In the genomic region with DNA sequence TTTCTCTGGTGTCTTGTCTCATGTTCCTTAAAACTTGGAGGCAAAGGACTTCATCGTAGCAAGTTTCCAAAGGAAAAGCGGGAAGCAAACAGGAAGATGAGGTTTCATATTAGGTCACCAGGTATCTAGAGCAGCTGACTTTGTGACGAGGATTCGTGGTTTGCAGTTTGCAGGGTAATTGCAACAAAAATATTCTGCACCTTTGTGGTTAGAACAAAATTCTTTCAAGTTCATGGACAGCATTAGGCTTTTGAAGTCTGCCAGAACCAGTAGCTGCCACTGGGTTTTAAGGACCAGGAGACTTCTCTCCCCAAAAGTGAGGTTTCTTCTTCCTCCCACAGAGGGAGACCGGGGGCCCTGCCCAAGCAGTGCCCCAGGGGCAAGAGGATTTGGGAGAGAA, we compare ENCODE assay signal across 16 cellular contexts.
"Had no signal": no experiment of that assay in that cellular context is flagged by ENCODE, and none has a peak within 500 bp of the region (broad histone marks: within the 10 kb centered on the region; RNA-seq: fewer than 3 reads in every experiment).

No MANE protein-coding gene starts in this region.

- ATAC-seq: activated naive CD8-positive, alpha-beta T cell treated with anti-CD3 and anti-CD28 coated beads, Interleukin-2, amount 50 U/mL, for 24 hours; gastrocnemius medialis; left ventricle myocardium superior; upper lobe of right lung had no signal

- H3K27me3 ChIP-seq: ascending aorta, gastrocnemius medialis, upper lobe of right lung had no signal

- DNase-seq: activated CD4-positive, alpha-beta memory T cell treated with anti-CD3 and anti-CD28 coated beads for 36 hours; activated CD4-positive, alpha-beta T cell treated with anti-CD3 and anti-CD28 coated beads for 1 hour; activated naive CD8-positive, alpha-beta T cell treated with anti-CD3 and anti-CD28 coated beads, Interleukin-2, amount 50 U/mL, for 24 hours; activated T-cell treated with anti-CD3 and anti-CD28 coated beads, Interleukin-2, amount 50 U/mL, for 48 hours; cortex of kidney; effector CD8-positive, alpha-beta T cell; gastrocnemius medialis; left ventricle myocardium superior; stimulated activated CD4-positive, alpha-beta T cell treated with anti-CD3 and anti-CD28 coated beads, Interleukin-4, amount 100 ng/mL, for 1 hour; stimulated activated CD8-positive, alpha-beta memory T cell treated with anti-CD3 and anti-CD28 coated beads, Interleukin-4, amount 100 ng/mL, for 48 hours; T-helper 9 cell; upper lobe of right lung had no signal

- H3K9me3 ChIP-seq: ascending aorta, gastrocnemius medialis, upper lobe of right lung had no signal

- H3K27ac ChIP-seq: ascending aorta, epithelial cell of prostate, gastrocnemius medialis, upper lobe of right lung had no signal

- H3K9me3 Mint-ChIP-seq: activated CD4-positive, alpha-beta memory T cell treated with anti-CD3 and anti-CD28 coated beads for 36 hours; activated naive CD8-positive, alpha-beta T cell treated with anti-CD3 and anti-CD28 coated beads, Interleukin-2, amount 50 U/mL, for 24 hours; neural crest cell; stimulated activated naive CD8-positive, alpha-beta T cell treated with anti-CD3 and anti-CD28 coated beads, Interleukin-15, Interleukin-2, amounts not matched to agents 100 ng/mL and 50 ng/mL, for 24 hours had no signal

- H3K4me3 Mint-ChIP-seq: activated CD4-positive, alpha-beta memory T cell treated with anti-CD3 and anti-CD28 coated beads for 36 hours; activated naive CD8-positive, alpha-beta T cell treated with anti-CD3 and anti-CD28 coated beads, Interleukin-2, amount 50 U/mL, for 24 hours; neural crest cell; stimulated activated naive CD8-positive, alpha-beta T cell treated with anti-CD3 and anti-CD28 coated beads, Interleukin-15, Interleukin-2, amounts not matched to agents 100 ng/mL and 50 ng/mL, for 24 hours had no signal

- H3K27ac Mint-ChIP-seq: activated CD4-positive, alpha-beta memory T cell treated with anti-CD3 and anti-CD28 coated beads for 36 hours; activated naive CD8-positive, alpha-beta T cell treated with anti-CD3 and anti-CD28 coated beads, Interleukin-2, amount 50 U/mL, for 24 hours; stimulated activated naive CD8-positive, alpha-beta T cell treated with anti-CD3 and anti-CD28 coated beads, Interleukin-15, Interleukin-2, amounts not matched to agents 100 ng/mL and 50 ng/mL, for 24 hours had no signal

- H3K27me3 Mint-ChIP-seq: activated CD4-positive, alpha-beta memory T cell treated with anti-CD3 and anti-CD28 coated beads for 36 hours; activated naive CD8-positive, alpha-beta T cell treated with anti-CD3 and anti-CD28 coated beads, Interleukin-2, amount 50 U/mL, for 24 hours; stimulated activated naive CD8-positive, alpha-beta T cell treated with anti-CD3 and anti-CD28 coated beads, Interleukin-15, Interleukin-2, amounts not matched to agents 100 ng/mL and 50 ng/mL, for 24 hours had no signal

- H3K4me3 ChIP-seq: ascending aorta, gastrocnemius medialis, upper lobe of right lung had no signal
